In the genomic region with DNA sequence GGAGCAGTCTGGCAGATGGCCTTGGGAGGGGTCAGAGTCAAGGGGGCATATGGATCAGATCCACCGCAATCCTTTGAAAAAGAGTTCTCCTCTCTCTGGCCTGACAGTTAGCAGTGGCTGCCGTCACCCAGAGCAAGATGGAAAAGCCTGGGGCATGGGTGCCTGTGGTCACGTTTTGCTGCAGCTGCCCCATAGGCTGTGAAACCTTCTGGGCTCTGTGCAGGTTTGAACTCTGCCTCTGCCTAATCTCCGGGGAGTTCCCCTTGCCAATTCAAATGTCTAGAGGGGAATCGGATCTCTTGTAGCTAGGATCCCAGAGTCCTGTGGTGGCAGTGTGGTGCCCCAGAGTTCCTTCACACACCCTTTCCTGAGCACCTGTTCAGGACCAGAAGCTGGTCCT, we compare ENCODE assay signal across 22 cellular contexts.
"Had no signal": no experiment of that assay in that cellular context is flagged by ENCODE, and none has a peak within 500 bp of the region (broad histone marks: within the 10 kb centered on the region; RNA-seq: fewer than 3 reads in every experiment).

No MANE protein-coding gene starts in this region.

- H3K27ac ChIP-seq: brain microvascular endothelial cell, coronary artery, dorsolateral prefrontal cortex, WERI-Rb-1 had no signal

- DNase-seq: activated B cell treated with CpG ODN at 0.5 μM for 24 hours; activated CD4-positive, alpha-beta T cell treated with anti-CD3 and anti-CD28 coated beads for 48 hours; activated CD4-positive, alpha-beta T cell treated with anti-CD3 and anti-CD28 coated beads, Interleukin-2, amount 50 U/mL, for 1 hour; activated CD4-positive, alpha-beta T cell treated with anti-CD3 and anti-CD28 coated beads, Interleukin-2, amount 50 U/mL, for 48 hours; activated CD8-positive, alpha-beta memory T cell treated with anti-CD3 and anti-CD28 coated beads for 24 hours; activated CD8-positive, alpha-beta T cell treated with anti-CD3 and anti-CD28 coated beads for 36 hours; activated effector memory CD4-positive, alpha-beta T cell treated with Interleukin-2 at 50 U/mL for 16 hours; activated gamma-delta T cell treated with Interleukin-2 at 50 U/mL for 16 hours; activated naive CD4-positive, alpha-beta T cell treated with anti-CD3 and anti-CD28 coated beads, Interleukin-2, amount 50 U/mL, for 16 hours; activated naive CD4-positive, alpha-beta T cell treated with Interleukin-2 at 50 U/mL for 16 hours; activated T-cell treated with anti-CD3 and anti-CD28 coated beads, Interleukin-2, amount 50 U/mL, for 4 hours; amniotic stem cell; brain microvascular endothelial cell; dorsolateral prefrontal cortex; effector memory CD4-positive, alpha-beta T cell; endodermal cell; foreskin fibroblast; T-helper 1 cell; T-helper 17 cell; T1000; WERI-Rb-1 had no signal

- H3K36me3 ChIP-seq: brain microvascular endothelial cell, WERI-Rb-1 had no signal

- H3K4me3 ChIP-seq: coronary artery, dorsolateral prefrontal cortex had no signal

- H3K27me3 ChIP-seq: brain microvascular endothelial cell, dorsolateral prefrontal cortex had no signal
